1 cellular context compared by ENCODE assay signal in the genomic region with DNA sequence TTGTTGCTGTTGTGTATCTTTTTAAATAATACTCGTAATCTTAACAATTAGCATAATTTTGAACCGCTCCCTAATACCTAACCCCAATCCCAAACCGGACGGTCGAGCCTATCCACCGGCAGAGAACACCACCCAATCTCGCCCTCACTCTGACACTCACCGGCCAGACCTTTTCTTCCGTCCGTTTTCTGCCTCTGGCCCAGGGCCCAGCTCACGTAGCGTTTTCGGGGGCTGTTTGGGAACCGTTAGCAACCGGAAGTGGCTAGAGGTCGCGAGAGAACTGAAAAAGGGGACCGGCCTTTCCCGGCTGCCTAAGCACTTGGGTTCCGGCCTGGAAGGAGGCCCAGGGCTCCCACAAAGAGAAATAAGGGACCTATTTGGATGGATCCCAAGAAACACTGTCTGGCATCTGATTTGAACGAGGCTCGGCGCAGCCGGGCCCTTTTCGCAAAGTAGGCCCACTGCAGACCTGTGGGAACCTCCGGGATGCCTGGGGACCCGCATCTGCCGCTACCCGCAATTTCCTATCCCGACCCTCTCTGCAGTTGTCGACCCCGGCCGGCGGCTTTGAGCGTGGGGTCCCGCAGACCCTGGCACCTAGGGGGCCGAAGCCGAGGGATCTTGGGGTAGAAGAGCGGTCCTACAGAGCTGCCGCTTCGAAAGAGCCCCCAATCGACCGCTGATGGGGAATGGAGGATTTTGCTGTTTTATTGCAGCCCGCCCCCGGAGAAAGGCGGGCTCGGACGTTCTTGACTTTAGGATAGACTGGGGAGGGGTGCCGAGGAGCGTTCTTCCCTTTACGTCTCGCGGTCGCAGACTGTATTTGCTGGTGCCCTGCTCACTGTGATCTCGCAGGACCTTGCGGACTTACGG.
TF ChIP-seq lines count a peak whose summit lies in the region.

No MANE protein-coding gene starts in this region.

TF ChIP-seq in K562, 482 proteins besides CTCF, POLR2A, EP300 and RAD21 (continued from another document and continues in another):
- TF ChIP-seq, protein P1, sequence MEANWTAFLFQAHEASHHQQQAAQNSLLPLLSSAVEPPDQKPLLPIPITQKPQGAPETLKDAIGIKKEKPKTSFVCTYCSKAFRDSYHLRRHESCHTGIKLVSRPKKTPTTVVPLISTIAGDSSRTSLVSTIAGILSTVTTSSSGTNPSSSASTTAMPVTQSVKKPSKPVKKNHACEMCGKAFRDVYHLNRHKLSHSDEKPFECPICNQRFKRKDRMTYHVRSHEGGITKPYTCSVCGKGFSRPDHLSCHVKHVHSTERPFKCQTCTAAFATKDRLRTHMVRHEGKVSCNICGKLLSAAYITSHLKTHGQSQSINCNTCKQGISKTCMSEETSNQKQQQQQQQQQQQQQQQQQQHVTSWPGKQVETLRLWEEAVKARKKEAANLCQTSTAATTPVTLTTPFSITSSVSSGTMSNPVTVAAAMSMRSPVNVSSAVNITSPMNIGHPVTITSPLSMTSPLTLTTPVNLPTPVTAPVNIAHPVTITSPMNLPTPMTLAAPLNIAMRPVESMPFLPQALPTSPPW (CRISPR knock-in tag; IDR thresholded peaks at IDR 0.05), result peak; percentile 83
- TF ChIP-seq, protein P2, sequence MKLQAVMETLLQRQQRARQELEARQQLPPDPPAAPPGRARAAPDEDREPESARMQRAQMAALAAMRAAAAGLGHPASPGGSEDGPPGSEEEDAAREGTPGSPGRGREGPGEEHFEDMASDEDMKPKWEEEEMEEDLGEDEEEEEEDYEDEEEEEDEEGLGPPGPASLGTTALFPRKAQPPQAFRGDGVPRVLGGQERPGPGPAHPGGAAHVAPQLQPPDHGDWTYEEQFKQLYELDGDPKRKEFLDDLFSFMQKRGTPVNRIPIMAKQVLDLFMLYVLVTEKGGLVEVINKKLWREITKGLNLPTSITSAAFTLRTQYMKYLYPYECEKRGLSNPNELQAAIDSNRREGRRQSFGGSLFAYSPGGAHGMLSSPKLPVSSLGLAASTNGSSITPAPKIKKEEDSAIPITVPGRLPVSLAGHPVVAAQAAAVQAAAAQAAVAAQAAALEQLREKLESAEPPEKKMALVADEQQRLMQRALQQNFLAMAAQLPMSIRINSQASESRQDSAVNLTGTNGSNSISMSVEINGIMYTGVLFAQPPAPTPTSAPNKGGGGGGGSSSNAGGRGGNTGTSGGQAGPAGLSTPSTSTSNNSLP (IDR thresholded peaks at IDR 0.05; ENCODE audit: borderline replicate concordance, low read depth, low read length), result peak; percentile 83; the same call in 1 of the 2 replicates
- peak; percentile 41; the same call in 1 of the 2 replicates for TF ChIP-seq STAT5A (IDR thresholded peaks at IDR 0.05; ENCODE audit: borderline replicate concordance, low read length)
- TF ChIP-seq, protein P3, sequence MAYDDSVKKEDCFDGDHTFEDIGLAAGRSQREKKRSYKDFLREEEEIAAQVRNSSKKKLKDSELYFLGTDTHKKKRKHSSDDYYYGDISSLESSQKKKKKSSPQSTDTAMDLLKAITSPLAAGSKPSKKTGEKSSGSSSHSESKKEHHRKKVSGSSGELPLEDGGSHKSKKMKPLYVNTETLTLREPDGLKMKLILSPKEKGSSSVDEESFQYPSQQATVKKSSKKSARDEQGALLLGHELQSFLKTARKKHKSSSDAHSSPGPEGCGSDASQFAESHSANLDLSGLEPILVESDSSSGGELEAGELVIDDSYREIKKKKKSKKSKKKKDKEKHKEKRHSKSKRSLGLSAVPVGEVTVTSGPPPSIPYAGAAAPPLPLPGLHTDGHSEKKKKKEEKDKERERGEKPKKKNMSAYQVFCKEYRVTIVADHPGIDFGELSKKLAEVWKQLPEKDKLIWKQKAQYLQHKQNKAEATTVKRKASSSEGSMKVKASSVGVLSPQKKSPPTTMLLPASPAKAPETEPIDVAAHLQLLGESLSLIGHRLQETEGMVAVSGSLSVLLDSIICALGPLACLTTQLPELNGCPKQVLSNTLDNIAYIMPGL (CRISPR knock-in tag; IDR thresholded peaks at IDR 0.05), result peak; percentile 90; the same call in 1 of the 2 replicates
- 0 out of 2 replicates have a peak, but pooled peaks have one; percentile 49 for TF ChIP-seq FOXJ3 (CRISPR knock-in tag; IDR thresholded peaks at IDR 0.05)
- peak; percentile 98 for TF ChIP-seq FOXM1 (IDR thresholded peaks at IDR 0.05; ENCODE audit: low read depth)
- peak; percentile 71; the same call in 1 of the 2 replicates for TF ChIP-seq FOXM1 (CRISPR knock-in tag; IDR thresholded peaks at IDR 0.05; ENCODE audit: low read depth)
- TF ChIP-seq, protein P4, sequence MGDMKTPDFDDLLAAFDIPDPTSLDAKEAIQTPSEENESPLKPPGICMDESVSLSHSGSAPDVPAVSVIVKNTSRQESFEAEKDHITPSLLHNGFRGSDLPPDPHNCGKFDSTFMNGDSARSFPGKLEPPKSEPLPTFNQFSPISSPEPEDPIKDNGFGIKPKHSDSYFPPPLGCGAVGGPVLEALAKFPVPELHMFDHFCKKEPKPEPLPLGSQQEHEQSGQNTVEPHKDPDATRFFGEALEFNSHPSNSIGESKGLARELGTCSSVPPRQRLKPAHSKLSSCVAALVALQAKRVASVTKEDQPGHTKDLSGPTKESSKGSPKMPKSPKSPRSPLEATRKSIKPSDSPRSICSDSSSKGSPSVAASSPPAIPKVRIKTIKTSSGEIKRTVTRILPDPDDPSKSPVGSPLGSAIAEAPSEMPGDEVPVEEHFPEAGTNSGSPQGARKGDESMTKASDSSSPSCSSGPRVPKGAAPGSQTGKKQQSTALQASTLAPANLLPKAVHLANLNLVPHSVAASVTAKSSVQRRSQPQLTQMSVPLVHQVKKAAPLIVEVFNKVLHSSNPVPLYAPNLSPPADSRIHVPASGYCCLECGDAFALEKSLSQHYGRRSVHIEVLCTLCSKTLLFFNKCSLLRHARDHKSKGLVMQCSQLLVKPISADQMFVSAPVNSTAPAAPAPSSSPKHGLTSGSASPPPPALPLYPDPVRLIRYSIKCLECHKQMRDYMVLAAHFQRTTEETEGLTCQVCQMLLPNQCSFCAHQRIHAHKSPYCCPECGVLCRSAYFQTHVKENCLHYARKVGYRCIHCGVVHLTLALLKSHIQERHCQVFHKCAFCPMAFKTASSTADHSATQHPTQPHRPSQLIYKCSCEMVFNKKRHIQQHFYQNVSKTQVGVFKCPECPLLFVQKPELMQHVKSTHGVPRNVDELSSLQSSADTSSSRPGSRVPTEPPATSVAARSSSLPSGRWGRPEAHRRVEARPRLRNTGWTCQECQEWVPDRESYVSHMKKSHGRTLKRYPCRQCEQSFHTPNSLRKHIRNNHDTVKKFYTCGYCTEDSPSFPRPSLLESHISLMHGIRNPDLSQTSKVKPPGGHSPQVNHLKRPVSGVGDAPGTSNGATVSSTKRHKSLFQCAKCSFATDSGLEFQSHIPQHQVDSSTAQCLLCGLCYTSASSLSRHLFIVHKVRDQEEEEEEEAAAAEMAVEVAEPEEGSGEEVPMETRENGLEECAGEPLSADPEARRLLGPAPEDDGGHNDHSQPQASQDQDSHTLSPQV (IDR thresholded peaks at IDR 0.05), result peak; percentile 80
- TF ChIP-seq, protein P5, sequence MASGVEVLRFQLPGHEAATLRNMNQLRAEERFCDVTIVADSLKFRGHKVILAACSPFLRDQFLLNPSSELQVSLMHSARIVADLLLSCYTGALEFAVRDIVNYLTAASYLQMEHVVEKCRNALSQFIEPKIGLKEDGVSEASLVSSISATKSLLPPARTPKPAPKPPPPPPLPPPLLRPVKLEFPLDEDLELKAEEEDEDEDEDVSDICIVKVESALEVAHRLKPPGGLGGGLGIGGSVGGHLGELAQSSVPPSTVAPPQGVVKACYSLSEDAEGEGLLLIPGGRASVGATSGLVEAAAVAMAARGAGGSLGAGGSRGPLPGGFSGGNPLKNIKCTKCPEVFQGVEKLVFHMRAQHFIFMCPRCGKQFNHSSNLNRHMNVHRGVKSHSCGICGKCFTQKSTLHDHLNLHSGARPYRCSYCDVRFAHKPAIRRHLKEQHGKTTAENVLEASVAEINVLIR (CRISPR knock-in tag; IDR thresholded peaks at IDR 0.05), result peak; percentile 33; the same call in 1 of the 2 replicates
- TF ChIP-seq CHD1 (IDR thresholded peaks at IDR 0.05; ENCODE audit: low read length), result peak; percentile 13
- peak; percentile 98 for TF ChIP-seq ZEB2 (IDR thresholded peaks at IDR 0.05)
- no peak for TF ChIP-seq MCM2 (IDR thresholded peaks at IDR 0.05; ENCODE audit: low read depth)
- TF ChIP-seq RB1 (IDR thresholded peaks at IDR 0.05; ENCODE audit: low read depth), result peak; percentile 89
- peak; percentile 86 for TF ChIP-seq PHF20 (IDR thresholded peaks at IDR 0.05; ENCODE audit: partially characterized antibody)
- TF ChIP-seq FOSL1 (tag; conservative IDR thresholded peaks at IDR 0.05), result peak; percentile 25
- peak; percentile 81 for TF ChIP-seq CHD2 (IDR thresholded peaks at IDR 0.05; ENCODE audit: low read depth, low read length)
- TF ChIP-seq BDP1 (IDR thresholded peaks at IDR 0.05; ENCODE audit: insufficient read depth, insufficient read length), result no peak
- peak; percentile 89 for TF ChIP-seq L3MBTL2 (IDR thresholded peaks at IDR 0.05)
- TF ChIP-seq SRSF1 (IDR thresholded peaks at IDR 0.05; ENCODE audit: low read depth, low read length), result 0 out of 2 replicates have a peak, but pooled peaks have one; percentile 37
- TF ChIP-seq RBFOX2 (IDR thresholded peaks at IDR 0.05; ENCODE audit: low read depth, low read length), result peak; percentile 92
- TF ChIP-seq SNIP1 (IDR thresholded peaks at IDR 0.05; ENCODE audit: low read depth), result 0 out of 2 replicates have a peak, but pooled peaks have one; percentile 22
- peak; percentile 70; the same call in 1 of the 2 replicates for TF ChIP-seq RHOXF2B (CRISPR knock-in tag; conservative IDR thresholded peaks at IDR 0.05)
- TF ChIP-seq RBBP5 (IDR thresholded peaks at IDR 0.05; ENCODE audit: borderline replicate concordance, insufficient read depth, low read length, poor library complexity, severe bottlenecking), result peak; percentile 95
- TF ChIP-seq PHF21A (IDR thresholded peaks at IDR 0.05; ENCODE audit: borderline replicate concordance, low read depth), result peak; percentile 91
- TF ChIP-seq, protein P6, sequence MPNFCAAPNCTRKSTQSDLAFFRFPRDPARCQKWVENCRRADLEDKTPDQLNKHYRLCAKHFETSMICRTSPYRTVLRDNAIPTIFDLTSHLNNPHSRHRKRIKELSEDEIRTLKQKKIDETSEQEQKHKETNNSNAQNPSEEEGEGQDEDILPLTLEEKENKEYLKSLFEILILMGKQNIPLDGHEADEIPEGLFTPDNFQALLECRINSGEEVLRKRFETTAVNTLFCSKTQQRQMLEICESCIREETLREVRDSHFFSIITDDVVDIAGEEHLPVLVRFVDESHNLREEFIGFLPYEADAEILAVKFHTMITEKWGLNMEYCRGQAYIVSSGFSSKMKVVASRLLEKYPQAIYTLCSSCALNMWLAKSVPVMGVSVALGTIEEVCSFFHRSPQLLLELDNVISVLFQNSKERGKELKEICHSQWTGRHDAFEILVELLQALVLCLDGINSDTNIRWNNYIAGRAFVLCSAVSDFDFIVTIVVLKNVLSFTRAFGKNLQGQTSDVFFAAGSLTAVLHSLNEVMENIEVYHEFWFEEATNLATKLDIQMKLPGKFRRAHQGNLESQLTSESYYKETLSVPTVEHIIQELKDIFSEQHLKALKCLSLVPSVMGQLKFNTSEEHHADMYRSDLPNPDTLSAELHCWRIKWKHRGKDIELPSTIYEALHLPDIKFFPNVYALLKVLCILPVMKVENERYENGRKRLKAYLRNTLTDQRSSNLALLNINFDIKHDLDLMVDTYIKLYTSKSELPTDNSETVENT (CRISPR knock-in tag; IDR thresholded peaks at IDR 0.05), result peak; percentile 81
- no peak; the same call in 1 of the 2 replicates for TF ChIP-seq RUNX1 (IDR thresholded peaks at IDR 0.05; ENCODE audit: low read depth)
- TF ChIP-seq, protein P7, sequence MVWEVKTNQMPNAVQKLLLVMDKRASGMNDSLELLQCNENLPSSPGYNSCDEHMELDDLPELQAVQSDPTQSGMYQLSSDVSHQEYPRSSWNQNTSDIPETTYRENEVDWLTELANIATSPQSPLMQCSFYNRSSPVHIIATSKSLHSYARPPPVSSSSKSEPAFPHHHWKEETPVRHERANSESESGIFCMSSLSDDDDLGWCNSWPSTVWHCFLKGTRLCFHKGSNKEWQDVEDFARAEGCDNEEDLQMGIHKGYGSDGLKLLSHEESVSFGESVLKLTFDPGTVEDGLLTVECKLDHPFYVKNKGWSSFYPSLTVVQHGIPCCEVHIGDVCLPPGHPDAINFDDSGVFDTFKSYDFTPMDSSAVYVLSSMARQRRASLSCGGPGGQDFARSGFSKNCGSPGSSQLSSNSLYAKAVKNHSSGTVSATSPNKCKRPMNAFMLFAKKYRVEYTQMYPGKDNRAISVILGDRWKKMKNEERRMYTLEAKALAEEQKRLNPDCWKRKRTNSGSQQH (CRISPR knock-in tag; IDR thresholded peaks at IDR 0.05), result 0 out of 2 replicates have a peak, but pooled peaks have one; percentile 26
- peak; percentile 95 for TF ChIP-seq ZNF589 (CRISPR knock-in tag; IDR thresholded peaks at IDR 0.05; ENCODE audit: low read depth)
- TF ChIP-seq, protein P8, sequence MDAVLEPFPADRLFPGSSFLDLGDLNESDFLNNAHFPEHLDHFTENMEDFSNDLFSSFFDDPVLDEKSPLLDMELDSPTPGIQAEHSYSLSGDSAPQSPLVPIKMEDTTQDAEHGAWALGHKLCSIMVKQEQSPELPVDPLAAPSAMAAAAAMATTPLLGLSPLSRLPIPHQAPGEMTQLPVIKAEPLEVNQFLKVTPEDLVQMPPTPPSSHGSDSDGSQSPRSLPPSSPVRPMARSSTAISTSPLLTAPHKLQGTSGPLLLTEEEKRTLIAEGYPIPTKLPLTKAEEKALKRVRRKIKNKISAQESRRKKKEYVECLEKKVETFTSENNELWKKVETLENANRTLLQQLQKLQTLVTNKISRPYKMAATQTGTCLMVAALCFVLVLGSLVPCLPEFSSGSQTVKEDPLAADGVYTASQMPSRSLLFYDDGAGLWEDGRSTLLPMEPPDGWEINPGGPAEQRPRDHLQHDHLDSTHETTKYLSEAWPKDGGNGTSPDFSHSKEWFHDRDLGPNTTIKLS (IDR thresholded peaks at IDR 0.05; ENCODE audit: borderline replicate concordance, low read depth), result peak; percentile 79
- TF ChIP-seq ZNF263 (CRISPR knock-in tag; IDR thresholded peaks at IDR 0.05; ENCODE audit: borderline replicate concordance), result peak; percentile 68; the same call in 1 of the 2 replicates
- peak; percentile 28 for TF ChIP-seq ZFP36 (IDR thresholded peaks at IDR 0.05; ENCODE audit: low read depth, low read length, partially characterized antibody)
- TF ChIP-seq, protein P9, sequence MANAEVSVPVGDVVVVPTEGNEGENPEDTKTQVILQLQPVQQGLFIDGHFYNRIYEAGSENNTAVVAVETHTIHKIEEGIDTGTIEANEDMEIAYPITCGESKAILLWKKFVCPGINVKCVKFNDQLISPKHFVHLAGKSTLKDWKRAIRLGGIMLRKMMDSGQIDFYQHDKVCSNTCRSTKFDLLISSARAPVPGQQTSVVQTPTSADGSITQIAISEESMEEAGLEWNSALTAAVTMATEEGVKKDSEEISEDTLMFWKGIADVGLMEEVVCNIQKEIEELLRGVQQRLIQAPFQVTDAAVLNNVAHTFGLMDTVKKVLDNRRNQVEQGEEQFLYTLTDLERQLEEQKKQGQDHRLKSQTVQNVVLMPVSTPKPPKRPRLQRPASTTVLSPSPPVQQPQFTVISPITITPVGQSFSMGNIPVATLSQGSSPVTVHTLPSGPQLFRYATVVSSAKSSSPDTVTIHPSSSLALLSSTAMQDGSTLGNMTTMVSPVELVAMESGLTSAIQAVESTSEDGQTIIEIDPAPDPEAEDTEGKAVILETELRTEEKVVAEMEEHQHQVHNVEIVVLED (CRISPR knock-in tag; IDR thresholded peaks at IDR 0.05), result peak; percentile 56; the same call in 1 of the 2 replicates
- no peak; the same call in 1 of the 2 replicates for TF ChIP-seq ZNF311 (CRISPR knock-in tag; IDR thresholded peaks at IDR 0.05)
- TF ChIP-seq CREM (IDR thresholded peaks at IDR 0.05; ENCODE audit: low read depth), result peak; percentile 89
- peak; percentile 32 for TF ChIP-seq SP2 (IDR thresholded peaks at IDR 0.05; ENCODE audit: extremely low read depth, low read depth, low read length, poor library complexity, severe bottlenecking)
- TF ChIP-seq MTA3 (IDR thresholded peaks at IDR 0.05; ENCODE audit: borderline replicate concordance), result peak; percentile 97
- TF ChIP-seq OTX1 (CRISPR knock-in tag; IDR thresholded peaks at IDR 0.05), result peak; percentile 87; the same call in 1 of the 2 replicates
